2 cellular contexts compared by ENCODE assay signal in genomic region chr7:1204460-1204859, GRCh38.
TF ChIP-seq lines count a peak whose summit lies in the region.

No MANE protein-coding gene starts in this region.

TF ChIP-seq in SK-N-SH treated with all-trans-retinoic acid at 6 μM for 48 hours, 23 proteins besides CTCF, POLR2A, EP300 and RAD21 (continued from another document):
- TF ChIP-seq POU6F1 (CRISPR knock-in tag; IDR thresholded peaks at IDR 0.05; ENCODE audit: borderline replicate concordance, low read depth) = no peak
TF ChIP-seq in SK-N-SH treated with all-trans-retinoic acid at 6 μM for 48 hours: peak in this region for 0.

TF ChIP-seq in SK-N-SH, 30 proteins besides CTCF, POLR2A, EP300 and RAD21 (continued from another document):
- TF ChIP-seq USF1 (IDR thresholded peaks at IDR 0.05; ENCODE audit: borderline replicate concordance, low read depth) = no peak
- no peak for TF ChIP-seq ZBTB33 (IDR thresholded peaks at IDR 0.05; ENCODE audit: borderline replicate concordance, low read depth)
- TF ChIP-seq EZH2phosphoT487 (IDR thresholded peaks at IDR 0.05; ENCODE audit: borderline replicate concordance, low read depth) = no peak
- TF ChIP-seq RCOR1 (IDR thresholded peaks at IDR 0.05; ENCODE audit: low read length) = no peak
- no peak for TF ChIP-seq NFIC (IDR thresholded peaks at IDR 0.05; ENCODE audit: borderline replicate concordance)
- TF ChIP-seq SIN3A (IDR thresholded peaks at IDR 0.05; ENCODE audit: borderline replicate concordance, low read depth, low read length) = no peak
- no peak for TF ChIP-seq SMC3 (IDR thresholded peaks at IDR 0.05; ENCODE audit: low read depth, low read length)
- TF ChIP-seq CHD2 (IDR thresholded peaks at IDR 0.05; ENCODE audit: low read length, partially characterized antibody) = no peak
- no peak for TF ChIP-seq GABPA (IDR thresholded peaks at IDR 0.05; ENCODE audit: low read depth)
